26 cellular contexts compared by ENCODE assay signal in the genomic region with DNA sequence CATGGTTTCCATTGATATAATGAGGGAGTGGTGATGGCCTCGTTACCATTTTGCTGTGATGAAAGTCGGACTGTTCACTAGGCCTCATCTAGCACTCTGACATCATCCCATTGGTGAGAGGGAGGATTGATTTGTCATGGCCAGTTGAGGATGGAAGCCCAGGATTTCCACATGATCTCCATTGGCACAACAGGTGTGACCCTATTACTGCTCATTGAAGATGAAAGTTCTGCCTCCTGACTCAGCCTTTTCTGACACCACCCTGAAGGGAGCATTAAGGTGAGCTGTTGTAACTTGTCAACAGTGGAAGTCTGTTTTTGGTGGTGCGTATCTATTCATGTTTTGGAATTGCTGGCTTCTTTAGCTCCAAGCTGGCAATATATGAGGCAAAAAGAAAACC.
"Had no signal": no experiment of that assay in that cellular context is flagged by ENCODE, and none has a peak within 500 bp of the region (broad histone marks: within the 10 kb centered on the region; RNA-seq: fewer than 3 reads in every experiment).

No MANE protein-coding gene starts in this region.

- H3K27ac ChIP-seq: cardiac muscle cell had no signal

- H3K27me3 ChIP-seq: cardiac muscle cell, MG63 had no signal

- H3K4me3 ChIP-seq: cardiac muscle cell, MG63 had no signal

- H3K36me3 ChIP-seq: cardiac muscle cell, MG63 had no signal

- ATAC-seq: activated CD8-positive, alpha-beta T cell treated with anti-CD3 and anti-CD28 coated beads, Interleukin-2, amount 10 ng/mL, durations not matched to agents 7 days and 5 days; activated naive CD8-positive, alpha-beta T cell treated with anti-CD3 and anti-CD28 coated beads, Interleukin-2, amount 50 U/mL, for 24 hours; activated T-cell treated with anti-CD3 and anti-CD28 coated beads, Interleukin-2, amount 50 U/mL, for 4 hours; Panc1; Right ventricle myocardium inferior had no signal

- H3K9me3 ChIP-seq: MG63 had no signal

- DNase-seq: activated CD4-positive, alpha-beta T cell treated with anti-CD3 and anti-CD28 coated beads, Interleukin-2, amount 10 ng/mL, durations not matched to agents 24 days and 14 days; activated CD4-positive, alpha-beta T cell treated with anti-CD3 and anti-CD28 coated beads, Interleukin-2, amount 50 U/mL, for 4 hours; activated CD8-positive, alpha-beta T cell treated with anti-CD3 and anti-CD28 coated beads, Interleukin-2, amount 10 ng/mL, durations not matched to agents 7 days and 5 days; activated naive CD4-positive, alpha-beta T cell treated with anti-CD3 and anti-CD28 coated beads, Interleukin-2, amount 10 ng/mL, durations not matched to agents 7 days and 5 days; activated naive CD8-positive, alpha-beta T cell treated with anti-CD3 and anti-CD28 coated beads, Interleukin-2, amount 50 U/mL, for 24 hours; activated T-cell treated with anti-CD3 and anti-CD28 coated beads, Interleukin-2, amount 50 U/mL, for 4 hours; anterior cingulate cortex; Karpas-422; KBM-7; MG63; NCI-H1048; NCI-H1105 treated with DMSO at 0.1 percent for 48 hours; NCI-H1436; NCI-H1694; NCI-H1930; NCI-H2081 treated with DMSO at 0.1 percent for 48 hours; NCI-H510A; NCI-H526; NCI-H748 treated with DMSO at 0.1 percent for 48 hours; SIG-M5; SW 1271; T-helper 1 cell had no signal

- FAIRE-seq: TTC549 had no signal
